8 cellular contexts compared by ENCODE assay signal in genomic region chr3:10140996-10141546, GRCh38. TPM values are rescaled to one million over a fixed set of nuclear protein-coding genes. Genes with fewer than 3 reads are reported as not detected.
DNase-seq lines count a peak whose midpoint lies in the region; ATAC-seq and TF ChIP-seq lines count a peak whose summit lies in the region.

No MANE protein-coding gene starts in this region.

- no peaks in the 10 kb centered on the region for H3K9me2 ChIP-seq in Karpas-422 (replicated peaks; ENCODE audit: insufficient read depth, low read length)

- H3K27ac ChIP-seq in Karpas-422 (ENCODE audit: low read length) = no peak overlapping the region
- peak overlapping the region; percentile 88 to 92 for H3K27ac ChIP-seq in coronary artery

- H3K27me3 ChIP-seq in Karpas-422 (ENCODE audit: low read length) = no peaks in the 10 kb centered on the region

- no peak for ATAC-seq in activated CD4-positive, CD25-positive, alpha-beta regulatory T cell treated with anti-CD3 and anti-CD28 coated beads, Interleukin-2, amount 50 U/mL, for 24 hours

- peaks cover 17% of the 10 kb centered on the region for H4K20me1 ChIP-seq in Karpas-422 (ENCODE audit: insufficient read depth, low read depth, low read length)

- H3K79me2 ChIP-seq in Karpas-422 (ENCODE audit: low read length) = peaks cover 43% of the 10 kb centered on the region

- peak overlapping the region; percentile 50 for H3K4me2 ChIP-seq in Karpas-422 (ENCODE audit: low read depth, low read length, poor library complexity, severe bottlenecking)

- H3K27ac Mint-ChIP-seq in nephron = peak overlapping the region; percentile 44 to 91 (median 51)

- H3K4me3 Mint-ChIP-seq in nephron = peak overlapping the region; percentile 92

- H3K4me1 ChIP-seq in Karpas-422 (ENCODE audit: low read length) = peaks cover 24% of the 10 kb centered on the region

- TF ChIP-seq CTCF in coronary artery (IDR thresholded peaks at IDR 0.05) (no peak), nephron (IDR thresholded peaks at IDR 0.05; ENCODE audit: unreplicated experiment in 3 of 3) (no peak)

- peak overlapping the region; percentile 97 for H3K9ac ChIP-seq in Karpas-422 (ENCODE audit: low read length)

- H3K27me3 Mint-ChIP-seq in nephron (ENCODE audit: low read depth) = no peaks in the 10 kb centered on the region

- peaks cover 21% of the 10 kb centered on the region for H3K36me3 Mint-ChIP-seq in nephron (ENCODE audit: low read depth)

- H3K9me3 ChIP-seq in Karpas-422 (ENCODE audit: low read length) = no peaks in the 10 kb centered on the region

- peaks cover 7% of the 10 kb centered on the region; the same call in 1 of the 2 replicates for H3K36me3 ChIP-seq in Karpas-422 (ENCODE audit: insufficient read depth, low read length)

- no peaks in the 10 kb centered on the region for H3K9me3 Mint-ChIP-seq in nephron

- peak; percentile 9 for DNase-seq in Ammon's horn (ENCODE audit: low spot score)
- DNase-seq in Karpas-422 = no peak
- no peak for DNase-seq in coronary artery (ENCODE audit: low spot score)
- DNase-seq in mesenteric fat pad (ENCODE audit: low spot score) = no peak
- no peak for DNase-seq in NCI-H526 (lab: John Stamatoyannopoulos, UW)
- DNase-seq in GM03348 (ENCODE audit: low spot score) = no peak

- H2AFZ ChIP-seq in Karpas-422 (ENCODE audit: low read length) = peak overlapping the region; percentile 77

- peak overlapping the region; percentile 83; the same call in 1 of the 2 replicates for H3K4me3 ChIP-seq in Karpas-422 (ENCODE audit: low read length)
- H3K4me3 ChIP-seq in coronary artery = peak overlapping the region; percentile 80

- H3K4me1 Mint-ChIP-seq in nephron = peaks cover 14% of the 10 kb centered on the region

RNA-seq across cellular contexts. Expression of gene VHL, which starts 0.5 kb away (rescaled TPM):
- 77.7 and 81.9 TPM in 2 replicates for total RNA-seq in Karpas-422 (2014; rRNA removed; shearing (Covaris generic); ENCODE audit: low replicate concordance)
- 34.3 TPM for total RNA-seq in mesenteric fat pad

RNA-seq across cellular contexts. Expression of gene IRAK2, which starts 23.6 kb away (rescaled TPM):
- 0.04 TPM in 1 of 2 replicates, not detected in the other for total RNA-seq in Karpas-422 (2014; rRNA removed; shearing (Covaris generic); ENCODE audit: low replicate concordance)
- total RNA-seq in mesenteric fat pad = 4.7 TPM

RNA-seq across cellular contexts. Expression of gene BRK1, which starts 25.6 kb away (rescaled TPM):
- 103 and 121 TPM in 2 replicates for total RNA-seq in Karpas-422 (2014; rRNA removed; shearing (Covaris generic); ENCODE audit: low replicate concordance)
- total RNA-seq in mesenteric fat pad = 111 TPM

RNA-seq across cellular contexts. Expression of gene FANCD2OS, which starts 33.0 kb away (rescaled TPM):
- total RNA-seq in Karpas-422 (2014; rRNA removed; shearing (Covaris generic); ENCODE audit: low replicate concordance) = not detected in 2 replicates
- total RNA-seq in mesenteric fat pad = not detected
